ENCODE assay signal across 1 cellular context in genomic region chr17:50326831-50327364, GRCh38.
TF ChIP-seq lines count a peak whose summit lies in the region.

No MANE protein-coding gene starts in this region.

TF ChIP-seq in HEK293, 187 proteins besides CTCF, POLR2A, EP300 and RAD21:
- TF ChIP-seq ZFP37 (tag by site-specific recombination; IDR thresholded peaks at IDR 0.05) (no peak), SCRT1 (tag by site-specific recombination; IDR thresholded peaks at IDR 0.05; ENCODE audit: borderline replicate concordance) (no peak)
- TF ChIP-seq, protein P1, sequence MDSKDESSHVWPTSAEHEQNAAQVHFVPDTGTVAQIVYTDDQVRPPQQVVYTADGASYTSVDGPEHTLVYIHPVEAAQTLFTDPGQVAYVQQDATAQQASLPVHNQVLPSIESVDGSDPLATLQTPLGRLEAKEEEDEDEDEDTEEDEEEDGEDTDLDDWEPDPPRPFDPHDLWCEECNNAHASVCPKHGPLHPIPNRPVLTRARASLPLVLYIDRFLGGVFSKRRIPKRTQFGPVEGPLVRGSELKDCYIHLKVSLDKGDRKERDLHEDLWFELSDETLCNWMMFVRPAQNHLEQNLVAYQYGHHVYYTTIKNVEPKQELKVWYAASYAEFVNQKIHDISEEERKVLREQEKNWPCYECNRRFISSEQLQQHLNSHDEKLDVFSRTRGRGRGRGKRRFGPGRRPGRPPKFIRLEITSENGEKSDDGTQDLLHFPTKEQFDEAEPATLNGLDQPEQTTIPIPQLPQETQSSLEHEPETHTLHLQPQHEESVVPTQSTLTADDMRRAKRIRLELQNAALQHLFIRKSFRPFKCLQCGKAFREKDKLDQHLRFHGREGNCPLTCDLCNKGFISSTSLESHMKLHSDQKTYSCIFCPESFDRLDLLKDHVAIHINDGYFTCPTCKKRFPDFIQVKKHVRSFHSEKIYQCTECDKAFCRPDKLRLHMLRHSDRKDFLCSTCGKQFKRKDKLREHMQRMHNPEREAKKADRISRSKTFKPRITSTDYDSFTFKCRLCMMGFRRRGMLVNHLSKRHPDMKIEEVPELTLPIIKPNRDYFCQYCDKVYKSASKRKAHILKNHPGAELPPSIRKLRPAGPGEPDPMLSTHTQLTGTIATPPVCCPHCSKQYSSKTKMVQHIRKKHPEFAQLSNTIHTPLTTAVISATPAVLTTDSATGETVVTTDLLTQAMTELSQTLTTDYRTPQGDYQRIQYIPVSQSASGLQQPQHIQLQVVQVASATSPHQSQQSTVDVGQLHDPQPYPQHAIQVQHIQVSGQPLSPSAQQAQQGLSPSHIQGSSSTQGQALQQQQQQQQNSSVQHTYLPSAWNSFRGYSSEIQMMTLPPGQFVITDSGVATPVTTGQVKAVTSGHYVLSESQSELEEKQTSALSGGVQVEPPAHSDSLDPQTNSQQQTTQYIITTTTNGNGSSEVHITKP (tag by site-specific recombination; IDR thresholded peaks at IDR 0.05), result peak; percentile 69
